Comparison of ENCODE assay signal across 1 cellular context in the genomic region with DNA sequence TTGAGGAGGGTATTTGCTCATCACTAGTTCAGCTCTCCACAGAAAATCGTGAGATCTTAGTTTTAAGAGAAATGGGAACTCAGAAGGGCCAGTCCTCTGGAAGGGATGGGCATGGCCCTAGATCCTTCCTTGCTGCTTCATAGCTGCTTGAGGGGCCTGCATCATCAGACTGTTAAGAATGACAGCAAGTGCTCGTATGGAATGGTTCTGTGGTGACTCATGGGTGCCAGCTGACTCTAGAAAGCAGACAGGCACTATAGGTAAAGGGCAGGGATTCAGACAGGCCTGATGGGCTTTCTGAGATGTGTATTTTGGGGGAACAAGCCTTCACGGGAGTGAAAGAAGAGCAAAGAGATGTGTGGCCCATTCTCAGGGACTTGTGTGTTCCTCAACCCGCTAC.
TF ChIP-seq lines count a peak whose summit lies in the region.

No MANE protein-coding gene starts in this region.

TF ChIP-seq in H1, 55 proteins besides CTCF, POLR2A, EP300 and RAD21:
- no peak for TF ChIP-seq RNF2 (IDR thresholded peaks at IDR 0.05; ENCODE audit: borderline replicate concordance, low read depth, low read length, missing control alignments, poor library complexity, severe bottlenecking)
- no peak for TF ChIP-seq YY1 (IDR thresholded peaks at IDR 0.05; ENCODE audit: low read depth, low read length)
- no peak for TF ChIP-seq SRF (IDR thresholded peaks at IDR 0.05; ENCODE audit: low read depth, low read length)
- TF ChIP-seq RFX5 (IDR thresholded peaks at IDR 0.05; ENCODE audit: borderline replicate concordance, low read depth, low read length), result no peak
- TF ChIP-seq PHF8 (conservative IDR thresholded peaks at IDR 0.05; ENCODE audit: low read depth, low read length), result no peak
- TF ChIP-seq BACH1 (IDR thresholded peaks at IDR 0.05; ENCODE audit: low read length), result no peak
- TF ChIP-seq POU5F1 (IDR thresholded peaks at IDR 0.05; ENCODE audit: low read depth, low read length), result no peak
- TF ChIP-seq SIN3A (conservative IDR thresholded peaks at IDR 0.05 in 1 of 2, IDR thresholded peaks at IDR 0.05 in 1 of 2; ENCODE audit: low read depth in 1 of 2, low read length in 2 of 2), result no peak
- no peak for TF ChIP-seq BRCA1 (IDR thresholded peaks at IDR 0.05; ENCODE audit: low read depth, low read length)
